18 cellular contexts compared by ENCODE assay signal in the genomic region with DNA sequence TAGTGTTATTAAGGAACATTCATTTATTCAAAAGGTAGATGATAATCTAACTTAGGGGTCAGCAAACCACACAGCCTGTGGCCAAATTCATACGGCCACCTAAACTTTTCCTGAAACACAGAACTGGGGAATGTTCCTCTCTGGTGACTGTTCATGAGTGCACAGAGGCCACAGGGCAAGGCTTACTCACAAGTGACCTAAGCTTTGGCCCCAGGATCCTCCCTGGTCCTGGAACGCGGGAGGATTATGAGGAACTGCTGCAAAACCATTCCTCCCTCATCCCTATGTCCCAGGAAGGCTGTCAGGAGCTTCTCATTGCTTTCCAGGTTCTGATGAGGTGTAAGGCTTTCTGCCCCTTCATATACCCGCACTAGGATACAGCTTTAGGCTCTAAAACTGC.
DNase-seq lines count a peak whose midpoint lies in the region; ATAC-seq and TF ChIP-seq lines count a peak whose summit lies in the region.
"Had no signal": no experiment of that assay in that cellular context is flagged by ENCODE, and none has a peak within 500 bp of the region (broad histone marks: within the 10 kb centered on the region; RNA-seq: fewer than 3 reads in every experiment).

No MANE protein-coding gene starts in this region.

- H3K27me3 Mint-ChIP-seq in stimulated activated naive CD8-positive, alpha-beta T cell treated with anti-CD3 and anti-CD28 coated beads, Interleukin-15, amount 100 ng/mL, for 72 hours, result no peaks in the 10 kb centered on the region

- H3K9me3 Mint-ChIP-seq in stimulated activated naive CD8-positive, alpha-beta T cell treated with anti-CD3 and anti-CD28 coated beads, Interleukin-15, amount 100 ng/mL, for 72 hours, result no peaks in the 10 kb centered on the region
- H3K9me3 Mint-ChIP-seq: CD8-positive, alpha-beta T cell had no signal

- H3K27ac Mint-ChIP-seq in stimulated activated naive CD8-positive, alpha-beta T cell treated with anti-CD3 and anti-CD28 coated beads, Interleukin-15, amount 100 ng/mL, for 72 hours, result no peak overlapping the region
- H3K27ac Mint-ChIP-seq: CD8-positive, alpha-beta T cell had no signal

- H3K4me3 Mint-ChIP-seq in stimulated activated naive CD8-positive, alpha-beta T cell treated with anti-CD3 and anti-CD28 coated beads, Interleukin-15, amount 100 ng/mL, for 72 hours, result no peak overlapping the region
- H3K4me3 Mint-ChIP-seq: CD8-positive, alpha-beta T cell had no signal

- no peak overlapping the region for H3K4me3 ChIP-seq in epithelial cell of esophagus (ENCODE audit: low read length)
- H3K4me3 ChIP-seq: Peyer's patch had no signal

- no peak for TF ChIP-seq CTCF in epithelial cell of esophagus (IDR thresholded peaks at IDR 0.05; ENCODE audit: insufficient read depth, low read depth, low read length, missing control alignments)

- no peak for ATAC-seq in stimulated activated naive CD8-positive, alpha-beta T cell treated with anti-CD3 and anti-CD28 coated beads, Interleukin-15, amount 100 ng/mL, for 72 hours
- ATAC-seq: CD8-positive, alpha-beta T cell; HCT116 had no signal

- peak; percentile 57 for DNase-seq in EL
- peak; percentile 67 for DNase-seq in M059J (ENCODE audit: low read depth)
- DNase-seq in epithelial cell of esophagus (ENCODE audit: low read depth), result peak; percentile 31
- peak; percentile 61 for DNase-seq in islet precursor cell
- no peak for DNase-seq in KG1 (lab: John Stamatoyannopoulos, UW)
- DNase-seq in stimulated activated naive CD8-positive, alpha-beta T cell treated with anti-CD3 and anti-CD28 coated beads, Interleukin-15, amount 100 ng/mL, for 72 hours, result no peak
- no peak for DNase-seq in DMS 273 treated with DMSO at 0.1 percent for 48 hours (lab: John Stamatoyannopoulos, UW)
- no peak for DNase-seq in AG08395 (ENCODE audit: low spot score)
- DNase-seq: BE2C; CD8-positive, alpha-beta T cell; KBM-7; MM.1S; NCI-H1105 treated with DMSO at 0.1 percent for 48 hours; NCI-H2029; NCI-H2171 treated with DMSO at 0.1 percent for 48 hours; NCI-H82; Peyer's patch had no signal

- no peaks in the 10 kb centered on the region for H3K4me1 Mint-ChIP-seq in stimulated activated naive CD8-positive, alpha-beta T cell treated with anti-CD3 and anti-CD28 coated beads, Interleukin-15, amount 100 ng/mL, for 72 hours

Comparison
In these comparisons a context has a peak if more than half of its experiments do, and no peak if none do; other contexts are left out.
1. DNase-seq: peak in EL (single experiment), M059J (single experiment), epithelial cell of esophagus (single experiment) and islet precursor cell (single experiment); none in KG1 (single experiment), stimulated activated naive CD8-positive, alpha-beta T cell treated with anti-CD3 and anti-CD28 coated beads, Interleukin-15, amount 100 ng/mL, for 72 hours (0 of 2), DMS 273 treated with DMSO at 0.1 percent for 48 hours (single experiment) and AG08395 (single experiment).